Comparison of ENCODE assay signal across 9 cellular contexts in the genomic region with DNA sequence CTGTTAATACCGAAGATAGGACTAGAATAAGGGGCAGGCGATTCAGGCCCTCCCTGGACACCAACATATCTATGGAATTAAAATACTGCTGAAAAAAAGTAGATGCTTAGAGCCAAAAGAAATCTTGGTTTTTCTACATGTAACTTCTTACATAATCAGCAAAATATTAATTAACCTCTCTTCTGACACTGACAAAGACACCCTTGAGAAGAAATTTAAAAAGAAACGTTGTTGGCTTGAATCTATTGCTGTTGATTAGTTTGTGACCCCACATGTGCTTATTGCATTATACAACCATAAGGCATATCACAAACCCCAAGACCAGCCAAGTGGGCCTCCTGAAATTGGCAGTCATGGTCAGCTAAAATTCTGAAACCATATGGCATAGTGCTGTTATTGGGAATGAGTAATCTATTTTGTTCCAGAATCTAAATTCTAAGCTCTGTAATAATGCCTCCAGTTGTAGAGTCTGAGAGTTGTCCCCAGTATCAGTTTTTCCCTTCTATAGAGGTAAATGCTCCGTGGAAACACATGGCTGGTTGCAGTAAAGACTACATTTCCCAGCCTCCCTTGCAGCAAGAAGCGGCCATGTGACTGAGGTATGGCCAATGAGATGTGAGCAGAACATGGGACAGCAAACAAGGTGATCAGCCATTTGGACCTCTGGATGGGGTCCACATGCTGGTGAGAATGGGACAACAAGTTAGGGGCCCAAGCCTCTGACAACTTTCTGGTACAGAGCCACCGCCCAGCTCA. TPM values are rescaled to one million over a fixed set of nuclear protein-coding genes. Genes with fewer than 3 reads are reported as not detected.
DNase-seq lines count a peak whose midpoint lies in the region; ATAC-seq, FAIRE-seq and TF ChIP-seq lines count a peak whose summit lies in the region.
"Had no signal": no experiment of that assay in that cellular context is flagged by ENCODE, and none has a peak within 500 bp of the region (broad histone marks: within the 10 kb centered on the region; RNA-seq: fewer than 3 reads in every experiment).

No MANE protein-coding gene starts in this region.

- TF ChIP-seq POLR2A in adrenal gland (IDR thresholded peaks at IDR 0.05): no peak

- no peak for TF ChIP-seq CTCF in adrenal gland (IDR thresholded peaks at IDR 0.05)

- FAIRE-seq in RCC 7860 (lab: Jason Lieb, UNC): no peak

- H3K36me3 ChIP-seq in adrenal gland (replicated peaks in 1 of 2): no peaks in the 10 kb centered on the region

- H3K4me1 ChIP-seq in adrenal gland (replicated peaks in 1 of 2): peaks cover 17 to 20% of the 10 kb centered on the region in 2 donors

- WGBS in adrenal gland, 4 donors: 85 to 89% (median 86%) methylated on average over 6 of the region's 6 CpGs

- peak; percentile 30 to 52 for ATAC-seq in activated CD4-positive, CD25-positive, alpha-beta regulatory T cell treated with anti-CD3 and anti-CD28 coated beads, Interleukin-2, amount 50 U/mL, for 24 hours
- ATAC-seq in HG03571 (IDR thresholded peaks at IDR 0.05; ENCODE audit: unreplicated experiment) (no peak), HG03135 (IDR thresholded peaks at IDR 0.05; ENCODE audit: unreplicated experiment) (no peak)

- no peak overlapping the region for H3K27ac ChIP-seq in adrenal gland
- H3K27ac ChIP-seq: C4-2B had no signal

- no peak overlapping the region for H3K4me3 ChIP-seq in adrenal gland

- H3K27me3 ChIP-seq in adrenal gland: no peaks in the 10 kb centered on the region

- no peaks in the 10 kb centered on the region for H3K9me3 ChIP-seq in adrenal gland (replicated peaks in 1 of 3)

- no peak for DNase-seq in activated CD4-positive, CD25-positive, alpha-beta regulatory T cell (lab: John Stamatoyannopoulos, UW)
- DNase-seq in NCI-H524 treated with DMSO at 0.1 percent for 48 hours (lab: John Stamatoyannopoulos, UW): peak; percentile 26
- peak in 4 of 7 donors; percentile 42 to 77 (median 60) for DNase-seq in adrenal gland
- peak; percentile 57 to 79 for DNase-seq in lung microvascular endothelial cell (ENCODE audit: low read depth in 2 of 2)
- no peak for DNase-seq in RCC 7860 (ENCODE audit: low spot score)

- intact Hi-C loops in adrenal gland (cut with DNase I): loop anchor here in 1 of 2 donors (10.0 kb wide), 1 partner anchor 163 kb away; no protein-coding TSS in a partner anchor

RNA-seq across cellular contexts. Expression of a gene that starts 42.4 kb away (rescaled TPM):
- total RNA-seq in adrenal gland (10 to 100 TPM; 31.0 to 49.2 (median 36.3) TPM), lung microvascular endothelial cell (21.6 and 25.6 TPM in 2 replicates)
- polyA plus RNA-seq in adrenal gland: 10 to 100 TPM; 17.0 to 49.0 (median 24.5) TPM

Comparison
In these comparisons a context has a peak if more than half of its experiments do, and no peak if none do; other contexts are left out.
1. ATAC-seq: peak in activated CD4-positive, CD25-positive, alpha-beta regulatory T cell treated with anti-CD3 and anti-CD28 coated beads, Interleukin-2, amount 50 U/mL, for 24 hours (2 of 2); none in HG03571 (single experiment) and HG03135 (single experiment).
2. DNase-seq: peak in NCI-H524 treated with DMSO at 0.1 percent for 48 hours (single experiment), adrenal gland (4 of 7) and lung microvascular endothelial cell (2 of 2); none in activated CD4-positive, CD25-positive, alpha-beta regulatory T cell (0 of 4) and RCC 7860 (single experiment).